Comparison of ENCODE assay signal across 6 cellular contexts in the genomic region with DNA sequence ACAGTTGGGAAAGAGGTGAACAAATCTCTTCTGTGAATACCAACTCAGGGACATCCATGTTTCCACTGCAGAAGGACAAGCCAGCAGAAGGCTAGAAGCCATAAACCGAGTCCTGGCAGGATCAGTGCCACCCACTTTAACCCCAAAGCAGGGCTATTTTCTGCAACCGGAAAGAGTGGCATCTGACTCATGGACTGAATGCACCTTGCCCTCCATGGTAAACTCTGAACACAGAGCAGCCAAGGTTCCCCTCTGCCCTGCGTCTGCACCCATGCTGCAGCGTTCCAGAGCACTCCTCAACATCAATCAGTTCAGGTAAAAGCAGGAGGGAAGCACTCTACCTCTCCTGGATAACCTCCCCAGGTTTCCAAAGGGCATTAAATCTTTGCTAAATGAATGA. TPM values are rescaled to one million over a fixed set of nuclear protein-coding genes. Genes with fewer than 3 reads are reported as not detected.
DNase-seq lines count a peak whose midpoint lies in the region; ATAC-seq and TF ChIP-seq lines count a peak whose summit lies in the region.

No MANE protein-coding gene starts in this region.

- H3K9me3 ChIP-seq in BE2C (no peaks in the 10 kb centered on the region), smooth muscle cell (replicated peaks; ENCODE audit: low read depth) (no peaks in the 10 kb centered on the region)

- H3K4me3 ChIP-seq in BE2C (ENCODE audit: low read depth, low read length) (peak overlapping the region; percentile 95), epithelial cell of esophagus (ENCODE audit: low read length) (peak overlapping the region; percentile 90), smooth muscle cell (peak overlapping the region; percentile 73)

- no peak overlapping the region for H3K9ac ChIP-seq in smooth muscle cell (ENCODE audit: low read depth)

- TF ChIP-seq CTCF in BE2C (IDR thresholded peaks at IDR 0.05; ENCODE audit: low read depth, low read length) (no peak), epithelial cell of esophagus (IDR thresholded peaks at IDR 0.05; ENCODE audit: insufficient read depth, low read depth, low read length, missing control alignments) (no peak), smooth muscle cell (IDR thresholded peaks at IDR 0.05; ENCODE audit: borderline replicate concordance, insufficient read depth, poor library complexity, severe bottlenecking) (no peak)

- no peak for DNase-seq in BE2C
- peak; percentile 53 for DNase-seq in RPMI7951 (ENCODE audit: low read depth)
- peak; percentile 24 for DNase-seq in epithelial cell of esophagus (ENCODE audit: low read depth)
- no peak for DNase-seq in smooth muscle cell (lab: John Stamatoyannopoulos, UW; ENCODE audit: unreplicated experiment)
- DNase-seq in HuH-7.5 (ENCODE audit: low spot score), result no peak

- no peaks in the 10 kb centered on the region; the same call in 1 of the 2 replicates for H3K4me1 ChIP-seq in BE2C
- H3K4me1 ChIP-seq in smooth muscle cell (ENCODE audit: low read depth), result peaks cover 7% of the 10 kb centered on the region

- H3K79me2 ChIP-seq in smooth muscle cell (ENCODE audit: low read depth), result peaks cover 22% of the 10 kb centered on the region

- no peak overlapping the region for H2AFZ ChIP-seq in smooth muscle cell (ENCODE audit: low read depth)

- 84% methylated on average over 4 of the region's 4 CpGs for WGBS in smooth muscle cell (ENCODE audit: low lambda C conversion rate)

- H3K27me3 ChIP-seq in BE2C (no peaks in the 10 kb centered on the region), smooth muscle cell (ENCODE audit: low read depth) (no peaks in the 10 kb centered on the region)

- H3K36me3 ChIP-seq in BE2C, result peaks cover 10% of the 10 kb centered on the region
- H3K36me3 ChIP-seq in smooth muscle cell (ENCODE audit: low read depth), result no peaks in the 10 kb centered on the region

- H4K20me1 ChIP-seq in smooth muscle cell (ENCODE audit: low read depth), result peaks cover 19% of the 10 kb centered on the region

- H3K27ac ChIP-seq in smooth muscle cell (ENCODE audit: low read depth), result no peak overlapping the region

- H3F3A ChIP-seq in smooth muscle cell (ENCODE audit: low read depth), result no peaks in the 10 kb centered on the region

- peak overlapping the region; percentile 91 for H3K4me2 ChIP-seq in smooth muscle cell

- no peak for ATAC-seq in HG03280 (IDR thresholded peaks at IDR 0.05; ENCODE audit: unreplicated experiment)

RNA-seq across cellular contexts. Expression of a gene that starts 0.8 kb away (rescaled TPM):
- 226 TPM for polyA plus RNA-seq in BE2C (2012; ENCODE audit: insufficient read depth, insufficient read length, low read depth)
- 80.3 and 83.4 TPM in 2 replicates for total RNA-seq in RPMI7951 (2014; rRNA removed; shearing (Covaris generic))
- total RNA-seq in smooth muscle cell, result 51.1 and 54.8 TPM in 2 replicates
- polyA plus RNA-seq in smooth muscle cell, result 70.3 and 71.5 TPM in 2 replicates

RNA-seq across cellular contexts. Expression of a gene that starts 15.3 kb away (rescaled TPM):
- not detected for polyA plus RNA-seq in BE2C (2012; ENCODE audit: insufficient read depth, insufficient read length, low read depth)
- total RNA-seq in RPMI7951 (2014; rRNA removed; shearing (Covaris generic)), result not detected in 2 replicates
- total RNA-seq in smooth muscle cell, result 0.36 TPM in 1 of 2 replicates, not detected in the other
- polyA plus RNA-seq in smooth muscle cell, result 0.15 and 0.19 TPM in 2 replicates

RNA-seq across cellular contexts. Expression of a gene that starts 30.6 kb away (rescaled TPM):
- polyA plus RNA-seq in BE2C (2012; ENCODE audit: insufficient read depth, insufficient read length, low read depth), result 1.6 TPM
- 4.3 and 5.9 TPM in 2 replicates for total RNA-seq in RPMI7951 (2014; rRNA removed; shearing (Covaris generic))
- total RNA-seq in smooth muscle cell, result 0.09 and 0.40 TPM in 2 replicates
- 0.21 and 1.2 TPM in 2 replicates for polyA plus RNA-seq in smooth muscle cell

RNA-seq across cellular contexts. Expression of a gene that starts 30.9 kb away (rescaled TPM):
- 35.4 TPM for polyA plus RNA-seq in BE2C (2012; ENCODE audit: insufficient read depth, insufficient read length, low read depth)
- total RNA-seq in RPMI7951 (2014; rRNA removed; shearing (Covaris generic)), result 86.9 and 92.3 TPM in 2 replicates
- 33.9 and 37.3 TPM in 2 replicates for total RNA-seq in smooth muscle cell
- 110 and 132 TPM in 2 replicates for polyA plus RNA-seq in smooth muscle cell

Comparison
In these comparisons a context has a peak if more than half of its experiments do, and no peak if none do; other contexts are left out.
1. DNase-seq: peak in RPMI7951 (single experiment) and epithelial cell of esophagus (single experiment); none in BE2C (single experiment), smooth muscle cell (single experiment) and HuH-7.5 (single experiment).
2. Peak in every context shown above with its lines, with median percentiles within 50 percentile points of each other: H3K4me3 ChIP-seq.